1 cellular context compared by ENCODE assay signal in genomic region chr1:156727914-156728598, GRCh38.
A peak's percentile ranks its signal among the peaks of the same experiment; 100 is the strongest.
TF ChIP-seq lines count a peak whose summit lies in the region.

Gene METTL25B, plus strand, starts transcription at chr1:156728469. Its CDS starts 636 bp downstream, at chr1:156729105.

TF ChIP-seq in SK-N-SH, 30 proteins besides CTCF, POLR2A, EP300 and RAD21 (continued from another document):
- TF ChIP-seq TAF1 (IDR thresholded peaks at IDR 0.05; ENCODE audit: borderline replicate concordance, low read depth, low read length) = peak; percentile 54
- TF ChIP-seq POLR2AphosphoS5 (IDR thresholded peaks at IDR 0.05; ENCODE audit: low read depth, low read length) = peak; percentile 53; the same call in 1 of the 2 replicates
- no peak for TF ChIP-seq TCF12 (IDR thresholded peaks at IDR 0.05)
- TF ChIP-seq ELF1 (IDR thresholded peaks at IDR 0.05) = peak; percentile 72; the same call in 1 of the 2 replicates
- TF ChIP-seq PBX3 (IDR thresholded peaks at IDR 0.05) = no peak
- no peak for TF ChIP-seq NFIC (IDR thresholded peaks at IDR 0.05; ENCODE audit: borderline replicate concordance)
- TF ChIP-seq TEAD4 (IDR thresholded peaks at IDR 0.05; ENCODE audit: borderline replicate concordance, insufficient read depth) = no peak
- TF ChIP-seq FOSL2 (IDR thresholded peaks at IDR 0.05; ENCODE audit: borderline replicate concordance, low read depth) = no peak
- TF ChIP-seq GABPA (IDR thresholded peaks at IDR 0.05; ENCODE audit: low read depth) = peak; percentile 88
- TF ChIP-seq MXI1 (IDR thresholded peaks at IDR 0.05; ENCODE audit: low read depth, low read length) = no peak
- no peak for TF ChIP-seq JUND (IDR thresholded peaks at IDR 0.05)
- TF ChIP-seq MAX (IDR thresholded peaks at IDR 0.05; ENCODE audit: low read depth) = peak; percentile 70
- no peak for TF ChIP-seq EZH2phosphoT487 (IDR thresholded peaks at IDR 0.05; ENCODE audit: borderline replicate concordance, low read depth)
- 0 out of 2 replicates have a peak, but pooled peaks have one; percentile 10 for TF ChIP-seq SMC3 (IDR thresholded peaks at IDR 0.05; ENCODE audit: low read depth, low read length)
- no peak for TF ChIP-seq YY1 (IDR thresholded peaks at IDR 0.05; ENCODE audit: low read depth)
- peak; percentile 57 for TF ChIP-seq NRF1 (IDR thresholded peaks at IDR 0.05; ENCODE audit: low read depth, low read length)
- no peak for TF ChIP-seq FOXM1 (IDR thresholded peaks at IDR 0.05; ENCODE audit: low read depth)
- no peak for TF ChIP-seq USF1 (IDR thresholded peaks at IDR 0.05; ENCODE audit: borderline replicate concordance, low read depth)
- TF ChIP-seq CHD2 (IDR thresholded peaks at IDR 0.05; ENCODE audit: low read length, partially characterized antibody) = no peak
- TF ChIP-seq RXRA (IDR thresholded peaks at IDR 0.05; ENCODE audit: borderline replicate concordance, low read depth) = no peak
- TF ChIP-seq MEF2A (IDR thresholded peaks at IDR 0.05; ENCODE audit: borderline replicate concordance, low read depth) = no peak
- no peak for TF ChIP-seq SIN3A (IDR thresholded peaks at IDR 0.05; ENCODE audit: borderline replicate concordance, low read depth, low read length)
- no peak for TF ChIP-seq FOXJ3 (CRISPR knock-in tag; IDR thresholded peaks at IDR 0.05)
- no peak for TF ChIP-seq RCOR1 (IDR thresholded peaks at IDR 0.05; ENCODE audit: low read length)
- no peak for TF ChIP-seq USF2 (IDR thresholded peaks at IDR 0.05; ENCODE audit: borderline replicate concordance, low read depth, low read length)
